Comparison of ENCODE assay signal across 1 cellular context in the genomic region with DNA sequence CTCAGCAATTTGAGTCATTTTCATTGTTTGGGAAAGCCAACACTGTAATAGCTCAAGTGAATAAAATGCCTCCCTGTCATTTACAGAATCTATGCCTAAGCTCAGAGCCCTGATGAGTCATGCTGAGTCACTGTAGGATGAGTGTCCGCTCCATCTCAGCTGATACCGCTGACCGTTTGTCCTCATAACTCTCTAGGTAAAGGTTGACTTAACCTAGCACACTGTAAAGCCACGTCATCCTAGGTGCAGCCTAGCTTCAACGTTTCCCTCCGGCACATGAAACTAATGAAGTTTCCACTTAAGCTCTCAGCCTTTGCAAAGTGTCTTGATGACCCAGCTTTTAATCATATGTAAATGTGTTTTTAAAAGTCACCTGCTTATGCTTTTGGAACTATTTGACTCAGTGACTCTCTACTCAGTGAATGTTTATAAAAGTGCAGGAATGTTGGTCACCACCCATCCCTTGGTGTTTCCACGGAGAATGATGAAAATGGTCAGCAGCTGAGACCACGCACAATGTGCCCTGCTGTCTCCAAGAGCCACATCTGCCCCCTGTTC.
A peak's percentile ranks its signal among the peaks of the same experiment; 100 is the strongest.
TF ChIP-seq lines count a peak whose summit lies in the region.

No MANE protein-coding gene starts in this region.

TF ChIP-seq in SK-N-SH, 30 proteins besides CTCF, POLR2A, EP300 and RAD21 (continued from another document):
- TF ChIP-seq, protein P1, sequence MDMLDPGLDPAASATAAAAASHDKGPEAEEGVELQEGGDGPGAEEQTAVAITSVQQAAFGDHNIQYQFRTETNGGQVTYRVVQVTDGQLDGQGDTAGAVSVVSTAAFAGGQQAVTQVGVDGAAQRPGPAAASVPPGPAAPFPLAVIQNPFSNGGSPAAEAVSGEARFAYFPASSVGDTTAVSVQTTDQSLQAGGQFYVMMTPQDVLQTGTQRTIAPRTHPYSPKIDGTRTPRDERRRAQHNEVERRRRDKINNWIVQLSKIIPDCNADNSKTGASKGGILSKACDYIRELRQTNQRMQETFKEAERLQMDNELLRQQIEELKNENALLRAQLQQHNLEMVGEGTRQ (IDR thresholded peaks at IDR 0.05; ENCODE audit: borderline replicate concordance, low read depth, low read length): no peak
- peak; percentile 83; the same call in 1 of the 2 replicates for TF ChIP-seq POLR2AphosphoS5 (IDR thresholded peaks at IDR 0.05; ENCODE audit: low read depth, low read length)
- TF ChIP-seq SMC3 (IDR thresholded peaks at IDR 0.05; ENCODE audit: low read depth, low read length): no peak
- TF ChIP-seq MXI1 (IDR thresholded peaks at IDR 0.05; ENCODE audit: low read depth, low read length): no peak
- TF ChIP-seq RXRA (IDR thresholded peaks at IDR 0.05; ENCODE audit: borderline replicate concordance, low read depth): peak; percentile 94
- no peak for TF ChIP-seq SIN3A (IDR thresholded peaks at IDR 0.05; ENCODE audit: borderline replicate concordance, low read depth, low read length)
- TF ChIP-seq GABPA (IDR thresholded peaks at IDR 0.05; ENCODE audit: low read depth): peak; percentile 5; the same call in 1 of the 2 replicates
- no peak; the same call in 1 of the 2 replicates for TF ChIP-seq YY1 (IDR thresholded peaks at IDR 0.05; ENCODE audit: low read depth)
- TF ChIP-seq, protein P2, sequence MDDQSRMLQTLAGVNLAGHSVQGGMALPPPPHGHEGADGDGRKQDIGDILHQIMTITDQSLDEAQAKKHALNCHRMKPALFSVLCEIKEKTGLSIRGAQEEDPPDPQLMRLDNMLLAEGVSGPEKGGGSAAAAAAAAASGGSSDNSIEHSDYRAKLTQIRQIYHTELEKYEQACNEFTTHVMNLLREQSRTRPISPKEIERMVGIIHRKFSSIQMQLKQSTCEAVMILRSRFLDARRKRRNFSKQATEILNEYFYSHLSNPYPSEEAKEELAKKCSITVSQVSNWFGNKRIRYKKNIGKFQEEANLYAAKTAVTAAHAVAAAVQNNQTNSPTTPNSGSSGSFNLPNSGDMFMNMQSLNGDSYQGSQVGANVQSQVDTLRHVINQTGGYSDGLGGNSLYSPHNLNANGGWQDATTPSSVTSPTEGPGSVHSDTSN (IDR thresholded peaks at IDR 0.05): peak; percentile 96
- peak; percentile 91 for TF ChIP-seq TCF12 (IDR thresholded peaks at IDR 0.05)
- TF ChIP-seq, protein P3, sequence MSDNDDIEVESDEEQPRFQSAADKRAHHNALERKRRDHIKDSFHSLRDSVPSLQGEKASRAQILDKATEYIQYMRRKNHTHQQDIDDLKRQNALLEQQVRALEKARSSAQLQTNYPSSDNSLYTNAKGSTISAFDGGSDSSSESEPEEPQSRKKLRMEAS (IDR thresholded peaks at IDR 0.05; ENCODE audit: low read depth): peak; percentile 47; the same call in 1 of the 2 replicates
- TF ChIP-seq RCOR1 (IDR thresholded peaks at IDR 0.05; ENCODE audit: low read length): no peak
- TF ChIP-seq, protein P4, sequence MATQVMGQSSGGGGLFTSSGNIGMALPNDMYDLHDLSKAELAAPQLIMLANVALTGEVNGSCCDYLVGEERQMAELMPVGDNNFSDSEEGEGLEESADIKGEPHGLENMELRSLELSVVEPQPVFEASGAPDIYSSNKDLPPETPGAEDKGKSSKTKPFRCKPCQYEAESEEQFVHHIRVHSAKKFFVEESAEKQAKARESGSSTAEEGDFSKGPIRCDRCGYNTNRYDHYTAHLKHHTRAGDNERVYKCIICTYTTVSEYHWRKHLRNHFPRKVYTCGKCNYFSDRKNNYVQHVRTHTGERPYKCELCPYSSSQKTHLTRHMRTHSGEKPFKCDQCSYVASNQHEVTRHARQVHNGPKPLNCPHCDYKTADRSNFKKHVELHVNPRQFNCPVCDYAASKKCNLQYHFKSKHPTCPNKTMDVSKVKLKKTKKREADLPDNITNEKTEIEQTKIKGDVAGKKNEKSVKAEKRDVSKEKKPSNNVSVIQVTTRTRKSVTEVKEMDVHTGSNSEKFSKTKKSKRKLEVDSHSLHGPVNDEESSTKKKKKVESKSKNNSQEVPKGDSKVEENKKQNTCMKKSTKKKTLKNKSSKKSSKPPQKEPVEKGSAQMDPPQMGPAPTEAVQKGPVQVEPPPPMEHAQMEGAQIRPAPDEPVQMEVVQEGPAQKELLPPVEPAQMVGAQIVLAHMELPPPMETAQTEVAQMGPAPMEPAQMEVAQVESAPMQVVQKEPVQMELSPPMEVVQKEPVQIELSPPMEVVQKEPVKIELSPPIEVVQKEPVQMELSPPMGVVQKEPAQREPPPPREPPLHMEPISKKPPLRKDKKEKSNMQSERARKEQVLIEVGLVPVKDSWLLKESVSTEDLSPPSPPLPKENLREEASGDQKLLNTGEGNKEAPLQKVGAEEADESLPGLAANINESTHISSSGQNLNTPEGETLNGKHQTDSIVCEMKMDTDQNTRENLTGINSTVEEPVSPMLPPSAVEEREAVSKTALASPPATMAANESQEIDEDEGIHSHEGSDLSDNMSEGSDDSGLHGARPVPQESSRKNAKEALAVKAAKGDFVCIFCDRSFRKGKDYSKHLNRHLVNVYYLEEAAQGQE (IDR thresholded peaks at IDR 0.05; ENCODE audit: low read depth, low read length): 0 out of 2 replicates have a peak, but pooled peaks have one; percentile 26
- peak; percentile 100 for TF ChIP-seq JUND (IDR thresholded peaks at IDR 0.05)
